Comparison of ENCODE assay signal across 8 cellular contexts in genomic region chr9:137550958-137551655, GRCh38. TPM values are rescaled to one million over a fixed set of nuclear protein-coding genes. Genes with fewer than 3 reads are reported as not detected.
DNase-seq lines count a peak whose midpoint lies in the region; ATAC-seq and TF ChIP-seq lines count a peak whose summit lies in the region.

No MANE protein-coding gene starts in this region.

- peaks cover 16% of the 10 kb centered on the region for H3K4me1 Mint-ChIP-seq in activated CD4-positive, alpha-beta T cell treated with anti-CD3 and anti-CD28 coated beads, Interleukin-2, amount 10 ng/mL, durations not matched to agents 24 days and 14 days
- H3K4me1 Mint-ChIP-seq in endodermal cell: peaks cover 3% of the 10 kb centered on the region

- TF ChIP-seq RAD21 in HCT116 (IDR thresholded peaks at IDR 0.05; ENCODE audit: low read depth): no peak

- H3K79me2 ChIP-seq in HCT116 (ENCODE audit: insufficient read depth, low read length): peaks cover 16% of the 10 kb centered on the region

- peak overlapping the region; percentile 51 to 63 for H3K4me3 ChIP-seq in HCT116 (replicated peaks in 1 of 2; ENCODE audit: low read depth in 1 of 2, low read length in 2 of 2)
- H3K4me3 ChIP-seq in SK-N-MC: peak overlapping the region; percentile 87
- peak overlapping the region; percentile 68 for H3K4me3 ChIP-seq in endodermal cell (ENCODE audit: low read length)
- peak overlapping the region; percentile 49 to 68 for H3K4me3 ChIP-seq in muscle layer of colon (ENCODE audit: low read depth in 1 of 2, low read length in 2 of 2)
- H3K4me3 ChIP-seq in aorta (ENCODE audit: low read length in 2 of 2): peak overlapping the region; percentile 59 to 79

- RAD21 ChIA-PET in HCT116 (lab: Charles Lee; ENCODE audit: low non-redundant PET in 1 of 2, low total read pairs in 2 of 2, uncharacterized antibody in 2 of 2, unreplicated experiment in 2 of 2): interaction anchor here in 1 of 2 experiments (0.6 to 0.7 kb wide), 2 partner anchors 10 to 60 kb away, joined by 4 to 6 read pairs; no protein-coding TSS in a partner anchor

- CTCF ChIA-PET in HCT116 (lab: Charles Lee): interaction anchor here (1.0 kb wide), 4 partner anchors 8 to 107 kb away, joined by 3 to 6 read pairs (median 4); no protein-coding TSS in a partner anchor

- H3K9ac ChIP-seq in HCT116 (ENCODE audit: low read length) (peak overlapping the region; percentile 62), SK-N-MC (ENCODE audit: insufficient read length) (peak overlapping the region; percentile 53), endodermal cell (ENCODE audit: extremely low read depth, low read length, poor library complexity, severe bottlenecking) (peak overlapping the region; percentile 30), muscle layer of colon (ENCODE audit: low read length) (no peak overlapping the region)

- no TSS peak for BruUV-seq in HCT116 (replicated peaks; lab: Mats Ljungman, UMichigan)

- WGBS in endodermal cell (ENCODE audit: insufficient coverage in 1 of 2, insufficient read length in 1 of 2), 2 experiments: 1 to 2% methylated on average over 33 to 59 of the region's 61 CpGs
- WGBS in aorta, 2 donors: 0 to 1% methylated on average over 31 to 61 of the region's 61 CpGs

- H3K9me3 ChIP-seq in HCT116 (ENCODE audit: control insufficient read depth in 1 of 2, insufficient read depth in 1 of 2, low read depth in 1 of 2, low read length in 2 of 2) (peaks cover 0 to 7% of the 10 kb centered on the region in 2 experiments; a peak in 3 of 4 replicates), SK-N-MC (ENCODE audit: low read depth, low read length) (no peaks in the 10 kb centered on the region), endodermal cell (ENCODE audit: control insufficient read depth, low read length) (no peaks in the 10 kb centered on the region), muscle layer of colon (ENCODE audit: low read length) (no peaks in the 10 kb centered on the region), aorta (ENCODE audit: control insufficient read depth, low read length) (no peaks in the 10 kb centered on the region)

- H3K4me1 ChIP-seq in HCT116 (ENCODE audit: control insufficient read depth in 1 of 2, insufficient read depth in 2 of 2, low read length in 2 of 2): peaks cover 11 to 22% of the 10 kb centered on the region in 2 experiments
- H3K4me1 ChIP-seq in endodermal cell (ENCODE audit: control insufficient read depth, insufficient read depth, low read length): no peaks in the 10 kb centered on the region
- H3K4me1 ChIP-seq in muscle layer of colon (ENCODE audit: insufficient read depth, low read length): peaks cover 11% of the 10 kb centered on the region
- H3K4me1 ChIP-seq in aorta (ENCODE audit: control insufficient read depth in 1 of 2, insufficient read depth in 2 of 2, low read length in 2 of 2): no peaks in the 10 kb centered on the region

- TF ChIP-seq CTCF in HCT116 (IDR thresholded peaks at IDR 0.05 in 2 of 3, conservative IDR thresholded peaks at IDR 0.05 in 1 of 3; ENCODE audit: borderline replicate concordance in 1 of 3, insufficient read depth in 1 of 3, low read depth in 2 of 3, low read length in 2 of 3): peak; percentile 23 to 50 (median 50)
- peak; percentile 85 for TF ChIP-seq CTCF in endodermal cell (conservative IDR thresholded peaks at IDR 0.05)

- DNase-seq in activated CD4-positive, alpha-beta T cell treated with anti-CD3 and anti-CD28 coated beads, Interleukin-2, amount 10 ng/mL, durations not matched to agents 24 days and 14 days: no peak
- DNase-seq in activated CD4-positive, alpha-beta T cell treated with anti-CD3 and anti-CD28 coated beads for 1 hour: no peak
- DNase-seq in HCT116 (ENCODE audit: low read depth, low spot score) (peak; percentile 52), LoVo (ENCODE audit: low spot score) (peak; percentile 88), SK-N-MC (ENCODE audit: low read depth, low spot score) (no peak), endodermal cell (no peak), aorta (peak in 1 of 2 donors; percentile 89)

- H3K36me3 Mint-ChIP-seq in activated CD4-positive, alpha-beta T cell treated with anti-CD3 and anti-CD28 coated beads, Interleukin-2, amount 10 ng/mL, durations not matched to agents 24 days and 14 days (ENCODE audit: low read depth): peaks cover 21% of the 10 kb centered on the region
- H3K36me3 Mint-ChIP-seq in endodermal cell (ENCODE audit: low read depth): peaks cover 33% of the 10 kb centered on the region

- H3K9me3 Mint-ChIP-seq in activated CD4-positive, alpha-beta T cell treated with anti-CD3 and anti-CD28 coated beads, Interleukin-2, amount 10 ng/mL, durations not matched to agents 24 days and 14 days: no peaks in the 10 kb centered on the region
- peaks cover 16% of the 10 kb centered on the region for H3K9me3 Mint-ChIP-seq in endodermal cell

- H4K20me1 ChIP-seq in HCT116 (ENCODE audit: insufficient read depth): peaks cover 8% of the 10 kb centered on the region; the same call in 1 of the 2 replicates

- no peak for TF ChIP-seq POLR2A in HCT116 (IDR thresholded peaks at IDR 0.05; ENCODE audit: borderline replicate concordance, extremely low read depth, insufficient read depth, insufficient read length)

- no peak overlapping the region for H3K27ac Mint-ChIP-seq in activated CD4-positive, alpha-beta T cell treated with anti-CD3 and anti-CD28 coated beads, Interleukin-2, amount 10 ng/mL, durations not matched to agents 24 days and 14 days
- H3K27ac Mint-ChIP-seq in endodermal cell: no peak overlapping the region

- H3K9me2 ChIP-seq in HCT116 (ENCODE audit: insufficient read depth): no peaks in the 10 kb centered on the region

- POLR2A ChIA-PET in HCT116 (lab: Charles Lee): interaction anchor here (1.0 kb wide), 1 partner anchor 54 kb away, joined by 4 read pairs; no protein-coding TSS in a partner anchor

- H3K27ac ChIP-seq in HCT116 (ENCODE audit: low read depth, low read length) (peak overlapping the region; percentile 87), SK-N-MC (no peak overlapping the region), endodermal cell (ENCODE audit: low read depth, low read length) (no peak overlapping the region), muscle layer of colon (ENCODE audit: low read depth, low read length) (peak overlapping the region; percentile 68), aorta (ENCODE audit: low read depth in 1 of 2, low read length in 2 of 2) (peak overlapping the region in 1 of 2 donors; percentile 34)

- no peaks in the 10 kb centered on the region for H3K27me3 Mint-ChIP-seq in activated CD4-positive, alpha-beta T cell treated with anti-CD3 and anti-CD28 coated beads, Interleukin-2, amount 10 ng/mL, durations not matched to agents 24 days and 14 days
- no peaks in the 10 kb centered on the region for H3K27me3 Mint-ChIP-seq in endodermal cell (ENCODE audit: insufficient read depth)

- peak overlapping the region; percentile 86 for H3K4me3 Mint-ChIP-seq in activated CD4-positive, alpha-beta T cell treated with anti-CD3 and anti-CD28 coated beads, Interleukin-2, amount 10 ng/mL, durations not matched to agents 24 days and 14 days
- H3K4me3 Mint-ChIP-seq in endodermal cell: peak overlapping the region; percentile 72

- H2AFZ ChIP-seq in HCT116 (ENCODE audit: low read depth, low read length, poor library complexity, severe bottlenecking): no peak overlapping the region

- intact Hi-C loops in activated CD4-positive, alpha-beta T cell treated with anti-CD3 and anti-CD28 coated beads, Interleukin-2, amount 10 ng/mL, durations not matched to agents 24 days and 14 days (cut with micrococcal nuclease): loop anchor here (1.0 to 5.0 kb wide), 6 partner anchors 16 to 759 kb away; partner anchors contain the start of genes ARRDC1, DPH7, NSMF and TMEM141
- intact Hi-C loops in HCT116 (cut with micrococcal nuclease): no loop called here
- intact Hi-C loops in aorta (cut with DNase I): loop anchor here in 1 of 2 donors (10.0 kb wide), 1 partner anchor 54 kb away; the partner anchor contains the start of gene ARRDC1

- H3K27me3 ChIP-seq in HCT116 (ENCODE audit: insufficient read depth, low read length): no peaks in the 10 kb centered on the region
- H3K27me3 ChIP-seq in endodermal cell (ENCODE audit: control insufficient read depth, insufficient read depth, low read length, poor library complexity, severe bottlenecking): no peaks in the 10 kb centered on the region
- no peaks in the 10 kb centered on the region for H3K27me3 ChIP-seq in muscle layer of colon (ENCODE audit: control insufficient read depth in 1 of 2, insufficient read depth in 2 of 2, low read length in 2 of 2)
- no peaks in the 10 kb centered on the region for H3K27me3 ChIP-seq in aorta (ENCODE audit: control insufficient read depth in 1 of 2, insufficient read depth in 2 of 2, low read length in 1 of 2)

- ATAC-seq in HCT116: peak; percentile 80
- ATAC-seq in aorta (ENCODE audit: low FRiP score): peak; percentile 61

- H3K4me2 ChIP-seq in HCT116 (ENCODE audit: low read length): peak overlapping the region; percentile 82

- peaks cover 16 to 18% of the 10 kb centered on the region in 2 experiments; a peak in 3 of 4 replicates for H3K36me3 ChIP-seq in HCT116 (ENCODE audit: control insufficient read depth in 1 of 2, insufficient read depth in 2 of 2, low read length in 2 of 2)
- peaks cover 10% of the 10 kb centered on the region; the same call in 1 of the 2 replicates for H3K36me3 ChIP-seq in SK-N-MC (ENCODE audit: insufficient read depth, low read length)
- peaks cover 22% of the 10 kb centered on the region for H3K36me3 ChIP-seq in endodermal cell (ENCODE audit: control insufficient read depth, insufficient read depth, low read length)
- peaks cover 14% of the 10 kb centered on the region for H3K36me3 ChIP-seq in muscle layer of colon (ENCODE audit: insufficient read depth, low read length)
- H3K36me3 ChIP-seq in aorta (ENCODE audit: control insufficient read depth in 1 of 2, insufficient read depth in 2 of 2, low read length in 1 of 2): peaks cover 0 to 4% of the 10 kb centered on the region in 2 donors

RNA-seq across cellular contexts. Expression of gene MRPL41, which starts 0.6 kb away (rescaled TPM):
- 52.8 and 53.9 TPM in 2 replicates for total RNA-seq in activated CD4-positive, alpha-beta T cell treated with anti-CD3 and anti-CD28 coated beads, Interleukin-2, amount 10 ng/mL, durations not matched to agents 24 days and 14 days
- total RNA-seq in HCT116 (2021; ENCODE audit: unreplicated experiment) (69.5 TPM), endodermal cell (10 to 100 TPM; 43.7 to 49.6 TPM), aorta (10 to 100 TPM; 25.8 to 43.7 TPM)
- 54.7 and 61.9 TPM in 2 replicates for polyA plus RNA-seq in HCT116 (2012)
- 31.6 TPM for polyA plus RNA-seq in endodermal cell (2013, experiment 1 of 2)
- 27.9 TPM for polyA plus RNA-seq in endodermal cell (2013, experiment 2 of 2)
- polyA plus RNA-seq in aorta: 10 to 100 TPM; 39.7 to 86.6 TPM

RNA-seq across cellular contexts. Expression of gene PNPLA7, which starts 0.9 kb away (rescaled TPM):
- total RNA-seq in activated CD4-positive, alpha-beta T cell treated with anti-CD3 and anti-CD28 coated beads, Interleukin-2, amount 10 ng/mL, durations not matched to agents 24 days and 14 days: 1.2 and 1.7 TPM in 2 replicates
- total RNA-seq in HCT116 (2021; ENCODE audit: unreplicated experiment): 1.8 TPM
- polyA plus RNA-seq in HCT116 (2012): 1.00 and 1.1 TPM in 2 replicates
- 1 to 10 TPM; 2.0 to 2.4 TPM for total RNA-seq in endodermal cell
- 1.8 TPM for polyA plus RNA-seq in endodermal cell (2013, experiment 1 of 2)
- 1.4 TPM for polyA plus RNA-seq in endodermal cell (2013, experiment 2 of 2)
- total RNA-seq in aorta: 10 to 100 TPM in 1 of 2 donors, 1 to 10 TPM in 1; 7.6 to 10.3 TPM
- polyA plus RNA-seq in aorta: 10 to 100 TPM in 1 of 2 donors, 1 to 10 TPM in 1; 2.1 to 36.6 TPM

RNA-seq across cellular contexts. Expression of gene DPH7, which starts 27.6 kb away (rescaled TPM):
- 51.7 and 51.9 TPM in 2 replicates for total RNA-seq in activated CD4-positive, alpha-beta T cell treated with anti-CD3 and anti-CD28 coated beads, Interleukin-2, amount 10 ng/mL, durations not matched to agents 24 days and 14 days
- total RNA-seq in HCT116 (2021; ENCODE audit: unreplicated experiment): 54.4 TPM
- 38.5 and 39.6 TPM in 2 replicates for polyA plus RNA-seq in HCT116 (2012)
- 10 to 100 TPM; 48.9 to 50.4 TPM for total RNA-seq in endodermal cell
- polyA plus RNA-seq in endodermal cell (2013, experiment 1 of 2): 44.3 TPM
- polyA plus RNA-seq in endodermal cell (2013, experiment 2 of 2): 43.0 TPM
- total RNA-seq in aorta: 10 to 100 TPM; 24.8 to 35.7 TPM
- 10 to 100 TPM in 1 of 2 donors, 1 to 10 TPM in 1; 9.9 to 94.0 TPM for polyA plus RNA-seq in aorta

RNA-seq across cellular contexts. Expression of gene ZMYND19, which starts 39.2 kb away (rescaled TPM):
- total RNA-seq in activated CD4-positive, alpha-beta T cell treated with anti-CD3 and anti-CD28 coated beads, Interleukin-2, amount 10 ng/mL, durations not matched to agents 24 days and 14 days: 86.4 and 92.4 TPM in 2 replicates
- 57.4 TPM for total RNA-seq in HCT116 (2021; ENCODE audit: unreplicated experiment)
- polyA plus RNA-seq in HCT116 (2012): 25.0 and 29.7 TPM in 2 replicates
- total RNA-seq in endodermal cell: 10 to 100 TPM; 47.8 to 51.0 TPM
- 42.9 TPM for polyA plus RNA-seq in endodermal cell (2013, experiment 1 of 2)
- 39.3 TPM for polyA plus RNA-seq in endodermal cell (2013, experiment 2 of 2)
- 10 to 100 TPM; 10.3 to 12.8 TPM for total RNA-seq in aorta
- 10 to 100 TPM in 1 of 2 donors, 1 to 10 TPM in 1; 8.0 to 15.0 TPM for polyA plus RNA-seq in aorta

RNA-seq across cellular contexts. Expression of gene ARRDC1, which starts 54.4 kb away (rescaled TPM):
- 63.7 and 68.4 TPM in 2 replicates for total RNA-seq in activated CD4-positive, alpha-beta T cell treated with anti-CD3 and anti-CD28 coated beads, Interleukin-2, amount 10 ng/mL, durations not matched to agents 24 days and 14 days
- total RNA-seq in HCT116 (2021; ENCODE audit: unreplicated experiment) (82.8 TPM), endodermal cell (10 to 100 TPM; 41.5 to 46.2 TPM), aorta (10 to 100 TPM; 20.6 to 35.6 TPM)
- polyA plus RNA-seq in HCT116 (2012): 85.6 and 96.3 TPM in 2 replicates
- 23.5 TPM for polyA plus RNA-seq in endodermal cell (2013, experiment 1 of 2)
- 18.6 TPM for polyA plus RNA-seq in endodermal cell (2013, experiment 2 of 2)
- polyA plus RNA-seq in aorta: 10 to 100 TPM; 26.8 to 58.9 TPM

Comparison
In these comparisons a context has a peak if more than half of its experiments do, and no peak if none do; other contexts are left out.
1. DNase-seq: peak in HCT116 (single experiment) and LoVo (single experiment); none in activated CD4-positive, alpha-beta T cell treated with anti-CD3 and anti-CD28 coated beads, Interleukin-2, amount 10 ng/mL, durations not matched to agents 24 days and 14 days (single experiment), activated CD4-positive, alpha-beta T cell treated with anti-CD3 and anti-CD28 coated beads for 1 hour (single experiment), SK-N-MC (single experiment) and endodermal cell (single experiment).
2. H3K27ac ChIP-seq: peak in HCT116 (single experiment) and muscle layer of colon (single experiment); none in SK-N-MC (single experiment) and endodermal cell (single experiment).
3. Peak in every context shown above with its lines, with median percentiles within 50 percentile points of each other: H3K4me3 ChIP-seq.